16 cellular contexts compared by ENCODE assay signal in the genomic region with DNA sequence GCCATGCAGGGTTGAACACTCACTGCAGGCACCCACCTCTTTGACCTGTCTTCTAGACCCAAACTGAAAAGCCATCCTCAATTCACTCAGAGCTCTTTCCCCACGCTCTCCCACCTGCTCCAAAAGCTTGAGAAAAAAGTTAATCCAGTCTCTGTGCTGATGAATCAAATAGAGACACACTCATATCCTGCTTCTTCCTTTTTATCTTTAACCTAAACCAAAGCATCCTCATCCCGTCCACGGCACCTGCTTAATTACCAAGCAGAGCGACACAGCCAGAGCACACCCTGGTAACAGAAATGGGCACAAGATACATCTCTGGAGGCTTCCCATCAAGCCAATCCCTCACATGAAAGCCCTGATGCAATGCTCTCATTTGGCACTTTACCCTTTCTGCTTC.
"Had no signal": no experiment of that assay in that cellular context is flagged by ENCODE, and none has a peak within 500 bp of the region (broad histone marks: within the 10 kb centered on the region; RNA-seq: fewer than 3 reads in every experiment).

No MANE protein-coding gene starts in this region.

- H3K36me3 ChIP-seq: cardiac muscle cell, gastroesophageal sphincter, heart left ventricle, suprapubic skin, transverse colon had no signal

- ATAC-seq: gastroesophageal sphincter, heart left ventricle, left ventricle myocardium superior had no signal

- H3K4me3 Mint-ChIP-seq: activated naive CD4-positive, alpha-beta T cell treated with anti-CD3 and anti-CD28 coated beads, Interleukin-2, amount 50 U/mL, for 24 hours; dendritic cell treated with granulocyte-macrophage colony-stimulating factor and Interleukin-4, amounts not matched to agents 40 ng/mL and 50 ng/mL, for 4 days; naive B cell; neural crest cell had no signal

- H3K36me3 Mint-ChIP-seq: activated naive CD4-positive, alpha-beta T cell treated with anti-CD3 and anti-CD28 coated beads, Interleukin-2, amount 50 U/mL, for 24 hours; naive B cell had no signal

- H3K27me3 ChIP-seq: cardiac muscle cell, gastroesophageal sphincter, heart left ventricle, suprapubic skin, transverse colon had no signal

- H3K27ac ChIP-seq: cardiac muscle cell, gastroesophageal sphincter, heart left ventricle, suprapubic skin, transverse colon had no signal

- H3K9me3 ChIP-seq: gastroesophageal sphincter, heart left ventricle, mucosa of descending colon, suprapubic skin, transverse colon had no signal

- DNase-seq: amygdala; effector CD8-positive, alpha-beta T cell; heart left ventricle; left ventricle myocardium superior; mucosa of descending colon; naive B cell; stimulated activated naive CD4-positive, alpha-beta T cell treated with Interleukin-2 at 50 U/mL for 16 hours; SW 1271; transverse colon had no signal

- H3K4me1 Mint-ChIP-seq: neural crest cell had no signal

- H3K9me3 Mint-ChIP-seq: activated naive CD4-positive, alpha-beta T cell treated with anti-CD3 and anti-CD28 coated beads, Interleukin-2, amount 50 U/mL, for 24 hours; dendritic cell treated with granulocyte-macrophage colony-stimulating factor and Interleukin-4, amounts not matched to agents 40 ng/mL and 50 ng/mL, for 4 days; neural crest cell had no signal

- H3K4me3 ChIP-seq: cardiac muscle cell, gastroesophageal sphincter, heart left ventricle, mucosa of descending colon, suprapubic skin, transverse colon had no signal

- H3K27ac Mint-ChIP-seq: activated naive CD4-positive, alpha-beta T cell treated with anti-CD3 and anti-CD28 coated beads, Interleukin-2, amount 50 U/mL, for 24 hours; dendritic cell treated with granulocyte-macrophage colony-stimulating factor and Interleukin-4, amounts not matched to agents 40 ng/mL and 50 ng/mL, for 4 days; progenitor cell of endocrine pancreas had no signal

- H3K27me3 Mint-ChIP-seq: activated naive CD4-positive, alpha-beta T cell treated with anti-CD3 and anti-CD28 coated beads, Interleukin-2, amount 50 U/mL, for 24 hours; dendritic cell treated with granulocyte-macrophage colony-stimulating factor and Interleukin-4, amounts not matched to agents 40 ng/mL and 50 ng/mL, for 4 days; naive B cell; progenitor cell of endocrine pancreas had no signal
